In genomic region chrX:154516655-154517100, GRCh38 we compare ENCODE assay signal across 8 cellular contexts. TPM values are rescaled to one million over a fixed set of nuclear protein-coding genes. Genes with fewer than 3 reads are reported as not detected.
DNase-seq lines count a peak whose midpoint lies in the region; ATAC-seq and TF ChIP-seq lines count a peak whose summit lies in the region.

No MANE protein-coding gene starts in this region.

- CTCF ChIA-PET in activated CD8-positive, alpha-beta T cell treated with anti-CD3 and anti-CD28 coated beads, Interleukin-2, amount 10 ng/mL, durations not matched to agents 7 days and 5 days (lab: Charles Lee) = interaction anchor here (3.2 kb wide), 1 partner anchor 11 kb away, joined by 14 read pairs; no protein-coding TSS in a partner anchor

- peaks cover 27% of the 10 kb centered on the region for H3K4me1 Mint-ChIP-seq in activated CD8-positive, alpha-beta T cell treated with anti-CD3 and anti-CD28 coated beads, Interleukin-2, amount 10 ng/mL, durations not matched to agents 7 days and 5 days (ENCODE audit: low read depth)
- peaks cover 13% of the 10 kb centered on the region for H3K4me1 Mint-ChIP-seq in progenitor cell of endocrine pancreas (ENCODE audit: low read depth)

- H3K36me3 Mint-ChIP-seq in activated CD8-positive, alpha-beta T cell treated with anti-CD3 and anti-CD28 coated beads, Interleukin-2, amount 10 ng/mL, durations not matched to agents 7 days and 5 days (ENCODE audit: low read depth) = peaks cover 12% of the 10 kb centered on the region
- peaks cover 2% of the 10 kb centered on the region for H3K36me3 Mint-ChIP-seq in progenitor cell of endocrine pancreas (ENCODE audit: insufficient read depth)

- H3K9me3 Mint-ChIP-seq in activated CD8-positive, alpha-beta T cell treated with anti-CD3 and anti-CD28 coated beads, Interleukin-2, amount 10 ng/mL, durations not matched to agents 7 days and 5 days (ENCODE audit: insufficient read depth) = no peaks in the 10 kb centered on the region
- peaks cover 11% of the 10 kb centered on the region for H3K9me3 Mint-ChIP-seq in progenitor cell of endocrine pancreas (ENCODE audit: low read depth)

- intact Hi-C loops in Right ventricle myocardium superior (cut with DNase I) = no loop called here

- DNase-seq in Ammon's horn (ENCODE audit: low spot score) = peak; percentile 42
- DNase-seq in activated CD8-positive, alpha-beta T cell treated with anti-CD3 and anti-CD28 coated beads, Interleukin-2, amount 10 ng/mL, durations not matched to agents 7 days and 5 days = peak; percentile 27
- DNase-seq in Right ventricle myocardium superior = no peak
- DNase-seq in progenitor cell of endocrine pancreas (ENCODE audit: low spot score, unreplicated experiment) = no peak
- no peak for DNase-seq in SK-N-DZ (ENCODE audit: low spot score)
- DNase-seq in stimulated activated CD4-positive, alpha-beta T cell treated with anti-CD3 and anti-CD28 coated beads, Interleukin-4, amount 100 ng/mL, for 1 hour = no peak

- no peaks in the 10 kb centered on the region for H3K27me3 Mint-ChIP-seq in activated CD8-positive, alpha-beta T cell treated with anti-CD3 and anti-CD28 coated beads, Interleukin-2, amount 10 ng/mL, durations not matched to agents 7 days and 5 days (ENCODE audit: low read depth)
- H3K27me3 Mint-ChIP-seq in progenitor cell of endocrine pancreas = no peaks in the 10 kb centered on the region

- H3K27ac Mint-ChIP-seq in activated CD8-positive, alpha-beta T cell treated with anti-CD3 and anti-CD28 coated beads, Interleukin-2, amount 10 ng/mL, durations not matched to agents 7 days and 5 days = peak overlapping the region; percentile 89
- H3K27ac Mint-ChIP-seq in progenitor cell of endocrine pancreas = peak overlapping the region; percentile 98

- peak; percentile 5 for ATAC-seq in GM21515 (IDR thresholded peaks at IDR 0.05; ENCODE audit: unreplicated experiment)
- peak; percentile 22 for ATAC-seq in activated CD8-positive, alpha-beta T cell treated with anti-CD3 and anti-CD28 coated beads, Interleukin-2, amount 10 ng/mL, durations not matched to agents 7 days and 5 days
- ATAC-seq in Right ventricle myocardium superior (ENCODE audit: poor library complexity) = peak; percentile 66
- no peak for ATAC-seq in GM21423 (IDR thresholded peaks at IDR 0.05; ENCODE audit: unreplicated experiment)

- TF ChIP-seq CTCF in progenitor cell of endocrine pancreas (IDR thresholded peaks at IDR 0.05; ENCODE audit: unreplicated experiment) = no peak

- peak overlapping the region; percentile 82 for H3K4me3 Mint-ChIP-seq in activated CD8-positive, alpha-beta T cell treated with anti-CD3 and anti-CD28 coated beads, Interleukin-2, amount 10 ng/mL, durations not matched to agents 7 days and 5 days
- peak overlapping the region; percentile 72 for H3K4me3 Mint-ChIP-seq in progenitor cell of endocrine pancreas (ENCODE audit: low read depth)

- POLR2A ChIA-PET in activated CD8-positive, alpha-beta T cell treated with anti-CD3 and anti-CD28 coated beads, Interleukin-2, amount 10 ng/mL, durations not matched to agents 7 days and 5 days (lab: Charles Lee) = interaction anchor here (1.0 to 1.9 kb wide), 2 partner anchors 30 to 118 kb away, joined by 3 to 8 read pairs; partner anchors contain the start of gene UBL4A

RNA-seq across cellular contexts. Expression of gene FAM3A, which starts 0.6 kb away (rescaled TPM):
- total RNA-seq in activated CD8-positive, alpha-beta T cell treated with anti-CD3 and anti-CD28 coated beads, Interleukin-2, amount 10 ng/mL, durations not matched to agents 7 days and 5 days = 10 to 100 TPM; 28.5 to 31.6 TPM
- total RNA-seq in Right ventricle myocardium superior = 51.3 TPM
- 29.5 and 34.3 TPM in 2 replicates for total RNA-seq in progenitor cell of endocrine pancreas
- polyA plus RNA-seq in SK-N-DZ (2014; cell fraction: cytosol; rRNA removed) = 17.0 and 21.0 TPM in 2 replicates
- polyA plus RNA-seq in SK-N-DZ (2014; cell fraction: nucleus; rRNA removed) = 31.3 and 33.7 TPM in 2 replicates

RNA-seq across cellular contexts. Expression of gene SLC10A3, which starts 26.2 kb away (rescaled TPM):
- 10 to 100 TPM; 29.1 to 30.8 TPM for total RNA-seq in activated CD8-positive, alpha-beta T cell treated with anti-CD3 and anti-CD28 coated beads, Interleukin-2, amount 10 ng/mL, durations not matched to agents 7 days and 5 days
- total RNA-seq in Right ventricle myocardium superior (11.1 TPM), progenitor cell of endocrine pancreas (10.4 and 10.9 TPM in 2 replicates)
- polyA plus RNA-seq in SK-N-DZ (2014; cell fraction: cytosol; rRNA removed) = 9.0 and 12.8 TPM in 2 replicates
- 7.8 and 10.0 TPM in 2 replicates for polyA plus RNA-seq in SK-N-DZ (2014; cell fraction: nucleus; rRNA removed)

RNA-seq across cellular contexts. Expression of gene G6PD, which starts 30.0 kb away (rescaled TPM):
- total RNA-seq in activated CD8-positive, alpha-beta T cell treated with anti-CD3 and anti-CD28 coated beads, Interleukin-2, amount 10 ng/mL, durations not matched to agents 7 days and 5 days = 100 to 1,000 TPM; 133 to 135 TPM
- total RNA-seq in Right ventricle myocardium superior (9.3 TPM), progenitor cell of endocrine pancreas (47.7 and 55.1 TPM in 2 replicates)
- 43.2 and 44.9 TPM in 2 replicates for polyA plus RNA-seq in SK-N-DZ (2014; cell fraction: cytosol; rRNA removed)
- 38.1 and 64.1 TPM in 2 replicates for polyA plus RNA-seq in SK-N-DZ (2014; cell fraction: nucleus; rRNA removed)

RNA-seq across cellular contexts. Expression of gene UBL4A, which starts 30.3 kb away (rescaled TPM):
- 10 to 100 TPM; 52.1 to 54.0 TPM for total RNA-seq in activated CD8-positive, alpha-beta T cell treated with anti-CD3 and anti-CD28 coated beads, Interleukin-2, amount 10 ng/mL, durations not matched to agents 7 days and 5 days
- total RNA-seq in Right ventricle myocardium superior (54.7 TPM), progenitor cell of endocrine pancreas (17.7 and 20.0 TPM in 2 replicates)
- polyA plus RNA-seq in SK-N-DZ (2014; cell fraction: cytosol; rRNA removed) = 67.7 and 67.9 TPM in 2 replicates
- 48.9 and 50.1 TPM in 2 replicates for polyA plus RNA-seq in SK-N-DZ (2014; cell fraction: nucleus; rRNA removed)

RNA-seq across cellular contexts. Expression of gene IKBKG, which starts 30.7 kb away (rescaled TPM):
- total RNA-seq in activated CD8-positive, alpha-beta T cell treated with anti-CD3 and anti-CD28 coated beads, Interleukin-2, amount 10 ng/mL, durations not matched to agents 7 days and 5 days = 10 to 100 TPM; 51.1 to 56.0 TPM
- total RNA-seq in Right ventricle myocardium superior (15.6 TPM), progenitor cell of endocrine pancreas (16.7 and 19.1 TPM in 2 replicates)
- polyA plus RNA-seq in SK-N-DZ (2014; cell fraction: cytosol; rRNA removed) = 18.5 and 33.3 TPM in 2 replicates
- 34.1 and 38.3 TPM in 2 replicates for polyA plus RNA-seq in SK-N-DZ (2014; cell fraction: nucleus; rRNA removed)

Comparison
In these comparisons a context has a peak if more than half of its experiments do, and no peak if none do; other contexts are left out.
1. DNase-seq: peak in Ammon's horn (single experiment) and activated CD8-positive, alpha-beta T cell treated with anti-CD3 and anti-CD28 coated beads, Interleukin-2, amount 10 ng/mL, durations not matched to agents 7 days and 5 days (single experiment); none in Right ventricle myocardium superior (single experiment), progenitor cell of endocrine pancreas (single experiment), SK-N-DZ (single experiment) and stimulated activated CD4-positive, alpha-beta T cell treated with anti-CD3 and anti-CD28 coated beads, Interleukin-4, amount 100 ng/mL, for 1 hour (single experiment).